ENCODE assay signal across 19 cellular contexts in the genomic region with DNA sequence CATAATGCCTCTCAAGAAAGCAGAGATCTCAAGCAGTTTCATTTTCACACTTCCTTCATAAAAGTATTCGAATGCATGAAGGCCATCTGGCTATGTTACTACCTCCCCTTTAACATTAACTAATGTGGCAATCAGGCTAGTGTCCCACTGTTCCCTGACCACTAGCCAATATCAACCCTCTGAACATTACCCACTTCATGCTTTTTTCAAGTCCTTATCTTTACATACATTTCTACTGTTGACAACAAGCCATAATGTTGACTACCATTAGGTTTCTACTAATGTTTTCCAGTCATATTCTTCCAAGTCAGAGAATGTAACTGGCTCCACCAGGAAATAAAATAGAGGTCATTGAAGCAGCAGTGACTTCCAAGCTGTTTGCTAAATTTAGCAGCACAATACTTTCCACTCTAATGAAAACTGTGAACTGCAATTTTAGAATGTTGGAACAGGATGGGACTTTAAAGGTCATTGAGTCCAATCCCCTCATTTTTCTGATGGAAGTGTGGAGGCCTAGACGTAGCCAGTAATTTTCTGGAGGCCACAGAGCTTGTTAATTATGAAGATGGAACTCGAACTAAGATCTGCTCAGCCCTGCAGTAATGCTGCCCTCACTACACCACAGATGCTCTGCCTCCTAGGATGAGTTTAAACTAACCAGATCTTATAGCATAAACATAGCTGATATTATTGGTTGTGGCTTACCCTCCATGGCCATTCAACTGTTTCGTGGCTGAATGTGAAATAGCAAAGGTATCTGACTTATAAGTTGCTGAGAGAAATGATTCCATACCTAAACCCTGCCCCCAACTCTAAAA. TPM values are rescaled to one million over a fixed set of nuclear protein-coding genes. Genes with fewer than 3 reads are reported as not detected.
A peak's percentile ranks its signal among the peaks of the same experiment; 100 is the strongest.
DNase-seq lines count a peak whose midpoint lies in the region; ATAC-seq and TF ChIP-seq lines count a peak whose summit lies in the region.
"Had no signal": no experiment of that assay in that cellular context is flagged by ENCODE, and none has a peak within 500 bp of the region (broad histone marks: within the 10 kb centered on the region; RNA-seq: fewer than 3 reads in every experiment).

No MANE protein-coding gene starts in this region.

- no peaks in the 10 kb centered on the region for H3K79me2 ChIP-seq in neural progenitor cell (ENCODE audit: low read depth)

- peak; percentile 48 for ATAC-seq in GM18505 (IDR thresholded peaks at IDR 0.05; ENCODE audit: unreplicated experiment)
- ATAC-seq in right lobe of liver = no peak

- no peak overlapping the region for H3K4me3 ChIP-seq in neural progenitor cell
- H3K4me3 ChIP-seq in SJCRH30 = no peak overlapping the region
- no peak overlapping the region for H3K4me3 ChIP-seq in right lobe of liver
- H3K4me3 ChIP-seq: SK-N-MC, suprapubic skin had no signal

- no peak for TF ChIP-seq POLR2A in GM18505 (IDR thresholded peaks at IDR 0.05; ENCODE audit: borderline replicate concordance, extremely low read depth, insufficient read depth, insufficient read length)
- TF ChIP-seq POLR2A in right lobe of liver (IDR thresholded peaks at IDR 0.05) = no peak

- H3K9me3 Mint-ChIP-seq in neural progenitor cell = no peaks in the 10 kb centered on the region
- H3K9me3 Mint-ChIP-seq: activated naive CD4-positive, alpha-beta T cell treated with anti-CD3 and anti-CD28 coated beads, Interleukin-2, amount 50 U/mL, for 24 hours; central memory CD8-positive, alpha-beta T cell had no signal

- H3K9me3 ChIP-seq in neural progenitor cell (ENCODE audit: low read depth) = no peaks in the 10 kb centered on the region
- H3K9me3 ChIP-seq in SJCRH30 (replicated peaks) = no peaks in the 10 kb centered on the region
- no peaks in the 10 kb centered on the region for H3K9me3 ChIP-seq in right lobe of liver
- H3K9me3 ChIP-seq: Caco-2, suprapubic skin had no signal

- no peak overlapping the region for H3K4me3 Mint-ChIP-seq in neural progenitor cell
- H3K4me3 Mint-ChIP-seq: activated naive CD4-positive, alpha-beta T cell treated with anti-CD3 and anti-CD28 coated beads, Interleukin-2, amount 50 U/mL, for 24 hours; central memory CD8-positive, alpha-beta T cell had no signal

- intact Hi-C loops in right lobe of liver (cut with DNase I) = no loop called here

- H2AFZ ChIP-seq in neural progenitor cell (replicated peaks) = peak overlapping the region; percentile 20

- H3F3A ChIP-seq in neural progenitor cell (ENCODE audit: low read depth) = no peaks in the 10 kb centered on the region

- no peak overlapping the region for H3K27ac Mint-ChIP-seq in neural progenitor cell
- H3K27ac Mint-ChIP-seq: activated naive CD4-positive, alpha-beta T cell treated with anti-CD3 and anti-CD28 coated beads, Interleukin-2, amount 50 U/mL, for 24 hours had no signal

- peak overlapping the region; percentile 14 for H3K4me2 ChIP-seq in neural progenitor cell

- no peaks in the 10 kb centered on the region for H4K20me1 ChIP-seq in neural progenitor cell (ENCODE audit: low read depth)

- H3K27me3 Mint-ChIP-seq in neural progenitor cell (ENCODE audit: insufficient read depth, low read depth) = no peaks in the 10 kb centered on the region

- H3K27me3 ChIP-seq in neural progenitor cell (no peaks in the 10 kb centered on the region), SJCRH30 (no peaks in the 10 kb centered on the region), right lobe of liver (no peaks in the 10 kb centered on the region)
- H3K27me3 ChIP-seq: suprapubic skin had no signal

- DNase-seq in NCI-H69 (lab: John Stamatoyannopoulos, UW) = peak; percentile 8
- DNase-seq in fibroblast of peridontal ligament (ENCODE audit: extremely low read depth) = peak; percentile 12
- no peak for DNase-seq in neural progenitor cell (ENCODE audit: low spot score)
- no peak for DNase-seq in SJCRH30
- DNase-seq in A172 (ENCODE audit: low spot score) = no peak
- no peak for DNase-seq in activated CD4-positive, alpha-beta T cell treated with anti-CD3 and anti-CD28 coated beads for 4 hours
- no peak for DNase-seq in right lobe of liver
- DNase-seq: Caco-2; NCI-H2081 treated with DMSO at 0.1 percent for 48 hours; occipital lobe; stimulated activated CD4-positive, alpha-beta T cell treated with anti-CD3 and anti-CD28 coated beads, Interleukin-12 subunit alpha, Interleukin-12 subunit beta, amount 100 ng/mL, for 4 hours had no signal

- peaks cover 11% of the 10 kb centered on the region for H3K4me1 Mint-ChIP-seq in neural progenitor cell
- H3K4me1 Mint-ChIP-seq: activated naive CD4-positive, alpha-beta T cell treated with anti-CD3 and anti-CD28 coated beads, Interleukin-2, amount 50 U/mL, for 24 hours; central memory CD8-positive, alpha-beta T cell had no signal

- H3K36me3 Mint-ChIP-seq in neural progenitor cell = no peaks in the 10 kb centered on the region
- H3K36me3 Mint-ChIP-seq: activated naive CD4-positive, alpha-beta T cell treated with anti-CD3 and anti-CD28 coated beads, Interleukin-2, amount 50 U/mL, for 24 hours had no signal

- WGBS in right lobe of liver (ENCODE audit: insufficient coverage, low coverage, low lambda C conversion rate, missing lambda C conversion rate) = 75% methylated on average over 3 of the region's 4 CpGs

- no peak overlapping the region for H3K9ac ChIP-seq in neural progenitor cell

- no peak for TF ChIP-seq CTCF in neural progenitor cell (IDR thresholded peaks at IDR 0.05)
- TF ChIP-seq CTCF in right lobe of liver (IDR thresholded peaks at IDR 0.05) = no peak

- H3K27ac ChIP-seq in neural progenitor cell = no peak overlapping the region
- H3K27ac ChIP-seq in SJCRH30 = no peak overlapping the region
- H3K27ac ChIP-seq in right lobe of liver = no peak overlapping the region
- H3K27ac ChIP-seq: epithelial cell of prostate, SK-N-MC, suprapubic skin, VCaP had no signal

- H3K4me1 ChIP-seq in neural progenitor cell (peaks cover 20% of the 10 kb centered on the region), SJCRH30 (peaks cover 7% of the 10 kb centered on the region), right lobe of liver (no peaks in the 10 kb centered on the region)
- H3K4me1 ChIP-seq: Caco-2, suprapubic skin had no signal

- H3K36me3 ChIP-seq in neural progenitor cell = no peaks in the 10 kb centered on the region
- H3K36me3 ChIP-seq in SJCRH30 = no peaks in the 10 kb centered on the region
- H3K36me3 ChIP-seq in right lobe of liver = no peaks in the 10 kb centered on the region
- H3K36me3 ChIP-seq: suprapubic skin had no signal

RNA-seq across cellular contexts. Expression of a gene that starts 0.6 kb away (rescaled TPM):
- total RNA-seq in neural progenitor cell (ENCODE audit: low replicate concordance) (5.5 and 9.3 TPM in 2 replicates), right lobe of liver (10 to 100 TPM in 2 of 6 experiments, 1 to 10 TPM in 4; 1.8 to 22.2 (median 8.8) TPM)
- not detected in 2 replicates for total RNA-seq in SJCRH30 (2014; rRNA removed; shearing (Covaris generic))
- total RNA-seq in A172 (2014; rRNA removed; shearing (Covaris generic)) = 2.4 and 4.8 TPM in 2 replicates
- total RNA-seq: lung microvascular endothelial cell had no signal

Comparison
In these comparisons a context has a peak if more than half of its experiments do, and no peak if none do; other contexts are left out.
1. DNase-seq: peak in NCI-H69 (single experiment) and fibroblast of peridontal ligament (single experiment); none in neural progenitor cell (single experiment), SJCRH30 (0 of 2), A172 (single experiment), activated CD4-positive, alpha-beta T cell treated with anti-CD3 and anti-CD28 coated beads for 4 hours (0 of 2) and right lobe of liver (0 of 3).